In genomic region chr6:42338573-42339218, GRCh38 we compare ENCODE assay signal across 11 cellular contexts.
DNase-seq lines count a peak whose midpoint lies in the region; ATAC-seq and TF ChIP-seq lines count a peak whose summit lies in the region.
"Had no signal": no experiment of that assay in that cellular context is flagged by ENCODE, and none has a peak within 500 bp of the region (broad histone marks: within the 10 kb centered on the region; RNA-seq: fewer than 3 reads in every experiment).

No MANE protein-coding gene starts in this region.

- H3K4me1 Mint-ChIP-seq in endothelial cell (ENCODE audit: unreplicated experiment), result peaks cover 10% of the 10 kb centered on the region

- TF ChIP-seq CTCF in smooth muscle cell (IDR thresholded peaks at IDR 0.05; ENCODE audit: borderline replicate concordance, insufficient read depth, poor library complexity, severe bottlenecking) (no peak), body of pancreas (IDR thresholded peaks at IDR 0.05) (no peak), endothelial cell (IDR thresholded peaks at IDR 0.05; ENCODE audit: unreplicated experiment) (no peak)

- H3K9me3 ChIP-seq in smooth muscle cell (replicated peaks; ENCODE audit: low read depth) (no peaks in the 10 kb centered on the region), body of pancreas (no peaks in the 10 kb centered on the region)
- H3K9me3 ChIP-seq: heart right ventricle had no signal

- H3K27ac ChIP-seq in smooth muscle cell (ENCODE audit: low read depth), result peak overlapping the region; percentile 75
- no peak overlapping the region for H3K27ac ChIP-seq in body of pancreas
- H3K27ac ChIP-seq: heart right ventricle, KMS-11 had no signal

- peak; percentile 36 to 55 for DNase-seq in activated CD4-positive, alpha-beta T cell treated with anti-CD3 and anti-CD28 coated beads, Interleukin-2, amount 50 U/mL, for 48 hours
- DNase-seq in activated CD4-positive, alpha-beta T cell treated with anti-CD3 and anti-CD28 coated beads for 1 hour, result no peak
- DNase-seq in RKO (ENCODE audit: low spot score) (peak; percentile 94), dermis blood vessel endothelial cell (peak; percentile 71), smooth muscle cell (lab: John Stamatoyannopoulos, UW; ENCODE audit: unreplicated experiment) (no peak), body of pancreas (no peak), endothelial cell (ENCODE audit: low spot score) (no peak), amygdala (lab: John Stamatoyannopoulos, UW) (no peak)
- DNase-seq: heart right ventricle had no signal

- no peak overlapping the region for H2AFZ ChIP-seq in smooth muscle cell (ENCODE audit: low read depth)

- no peaks in the 10 kb centered on the region for H3K36me3 ChIP-seq in smooth muscle cell (ENCODE audit: low read depth)
- H3K36me3 ChIP-seq in body of pancreas (replicated peaks in 1 of 2; ENCODE audit: insufficient read depth in 1 of 2, low read depth in 2 of 2), result no peaks in the 10 kb centered on the region
- H3K36me3 ChIP-seq: heart right ventricle had no signal

- peak overlapping the region; percentile 51 for H3K9ac ChIP-seq in smooth muscle cell (ENCODE audit: low read depth)
- H3K9ac ChIP-seq: KMS-11 had no signal

- H3K4me2 ChIP-seq in smooth muscle cell, result peak overlapping the region; percentile 46
- H3K4me2 ChIP-seq: KMS-11 had no signal

- H4K20me1 ChIP-seq in smooth muscle cell (ENCODE audit: low read depth), result peaks cover 3% of the 10 kb centered on the region

- H3F3A ChIP-seq in smooth muscle cell (ENCODE audit: low read depth), result no peaks in the 10 kb centered on the region

- no peak for ATAC-seq in body of pancreas
- ATAC-seq: heart right ventricle had no signal

- H3K4me1 ChIP-seq in smooth muscle cell (ENCODE audit: low read depth), result peaks cover 5% of the 10 kb centered on the region
- H3K4me1 ChIP-seq in body of pancreas, result no peaks in the 10 kb centered on the region

- 17% methylated on average over 9 of the region's 9 CpGs for WGBS in smooth muscle cell (ENCODE audit: low lambda C conversion rate)
- whole genome bisulfite sequencing in body of pancreas, 2 donors, result 60 to 62% methylated on average over 9 of the region's 9 CpGs

- no peaks in the 10 kb centered on the region for H3K27me3 ChIP-seq in smooth muscle cell (ENCODE audit: low read depth)
- H3K27me3 ChIP-seq in body of pancreas, result no peaks in the 10 kb centered on the region
- H3K27me3 ChIP-seq: heart right ventricle had no signal

- peaks cover 4% of the 10 kb centered on the region for H3K27me3 Mint-ChIP-seq in endothelial cell (ENCODE audit: unreplicated experiment)

- no peaks in the 10 kb centered on the region for H3K9me3 Mint-ChIP-seq in endothelial cell (ENCODE audit: unreplicated experiment)

- H3K4me3 ChIP-seq in smooth muscle cell (no peak overlapping the region), body of pancreas (no peak overlapping the region)
- H3K4me3 ChIP-seq: heart right ventricle had no signal

- no peak overlapping the region for H3K4me3 Mint-ChIP-seq in endothelial cell (ENCODE audit: unreplicated experiment)
- H3K4me3 Mint-ChIP-seq: CD14-positive monocyte had no signal

- H3K27ac Mint-ChIP-seq in endothelial cell (ENCODE audit: unreplicated experiment), result no peak overlapping the region

- no peak for TF ChIP-seq POLR2A in body of pancreas (IDR thresholded peaks at IDR 0.05)

- no peaks in the 10 kb centered on the region for H3K36me3 Mint-ChIP-seq in endothelial cell (ENCODE audit: low read depth, unreplicated experiment)

- H3K79me2 ChIP-seq in smooth muscle cell (ENCODE audit: low read depth), result no peaks in the 10 kb centered on the region

- intact Hi-C loops in body of pancreas (cut with DNase I), result no loop called here

Comparison
In these comparisons a context has a peak if more than half of its experiments do, and no peak if none do; other contexts are left out.
1. DNase-seq: peak in activated CD4-positive, alpha-beta T cell treated with anti-CD3 and anti-CD28 coated beads, Interleukin-2, amount 50 U/mL, for 48 hours (2 of 2), RKO (single experiment) and dermis blood vessel endothelial cell (single experiment); none in activated CD4-positive, alpha-beta T cell treated with anti-CD3 and anti-CD28 coated beads for 1 hour (single experiment), smooth muscle cell (single experiment), body of pancreas (0 of 4), endothelial cell (single experiment) and amygdala (0 of 56).